ENCODE assay signal across 18 cellular contexts in the genomic region with DNA sequence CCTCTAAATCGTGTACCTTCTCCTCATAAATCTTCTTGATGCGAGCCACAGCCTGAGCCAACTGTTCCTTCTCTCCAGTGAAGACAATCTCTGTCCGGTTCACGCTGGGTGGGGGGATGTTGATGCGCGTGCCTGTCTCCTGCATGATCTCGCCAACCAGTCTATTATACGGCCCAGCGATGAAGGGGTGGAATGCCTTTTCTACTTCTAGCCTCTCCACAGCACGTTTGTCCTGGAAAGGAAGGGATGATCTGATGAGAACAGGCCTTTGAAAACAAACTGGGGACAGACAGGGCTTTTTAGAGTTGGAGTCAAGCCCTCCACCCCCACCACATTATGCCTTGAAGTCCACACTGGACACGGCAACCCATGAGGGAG. TPM values are rescaled to one million over a fixed set of nuclear protein-coding genes. Genes with fewer than 3 reads are reported as not detected.
DNase-seq lines count a peak whose midpoint lies in the region; ATAC-seq, FAIRE-seq and TF ChIP-seq lines count a peak whose summit lies in the region.
"Had no signal": no experiment of that assay in that cellular context is flagged by ENCODE, and none has a peak within 500 bp of the region (broad histone marks: within the 10 kb centered on the region; RNA-seq: fewer than 3 reads in every experiment).

No MANE protein-coding gene starts in this region.

- POLR2A ChIA-PET in H1 (lab: Charles Lee; ENCODE audit: partially characterized antibody), result no interaction called here
- POLR2A ChIA-PET in CD4-positive, alpha-beta T cell (lab: Charles Lee), result no interaction called here

- H2BK15ac ChIP-seq in H1 (ENCODE audit: low read length), result no peak overlapping the region

- H3K56ac ChIP-seq in H1 (replicated peaks; ENCODE audit: insufficient read length, low read depth, low read length), result no peak overlapping the region

- H2BK12ac ChIP-seq in H1 (ENCODE audit: low read depth, low read length), result no peak overlapping the region

- CTCF ChIA-PET in activated CD8-positive, alpha-beta memory T cell treated with anti-CD3 and anti-CD28 coated beads, Interleukin-2, amount 10 ng/mL, durations not matched to agents 7 days and 5 days (lab: Charles Lee), result no interaction called here
- CTCF ChIA-PET in H1 (lab: Charles Lee; ENCODE audit: partially characterized antibody), result interaction anchor here (1.2 kb wide), 1 partner anchor 9 kb away, joined by 4 read pairs; no protein-coding TSS in a partner anchor
- CTCF ChIA-PET in CD4-positive, alpha-beta T cell (lab: Charles Lee), result no interaction called here

- no peak overlapping the region for H3K4ac ChIP-seq in H1 (replicated peaks; ENCODE audit: insufficient read length, low read depth, low read length)

- peaks cover 45% of the 10 kb centered on the region for H3K36me3 Mint-ChIP-seq in activated CD8-positive, alpha-beta memory T cell treated with anti-CD3 and anti-CD28 coated beads, Interleukin-2, amount 10 ng/mL, durations not matched to agents 7 days and 5 days
- peaks cover 93% of the 10 kb centered on the region for H3K36me3 Mint-ChIP-seq in CD4-positive, alpha-beta T cell (ENCODE audit: low read depth)

- H3K14ac ChIP-seq in H1 (ENCODE audit: insufficient read length), result no peak overlapping the region

- H3K4me2 ChIP-seq in H1 (ENCODE audit: insufficient read depth in 1 of 2, low read depth in 2 of 2, low read length in 2 of 2) (no peak overlapping the region), osteoblast (ENCODE audit: insufficient read depth, low read length) (no peak overlapping the region)
- H3K4me2 ChIP-seq: BLaER1, KMS-11 had no signal

- H2AFZ ChIP-seq in H1 (ENCODE audit: low read length) (no peak overlapping the region), osteoblast (ENCODE audit: low read length) (no peak overlapping the region)

- H3K4me3 Mint-ChIP-seq in activated CD8-positive, alpha-beta memory T cell treated with anti-CD3 and anti-CD28 coated beads, Interleukin-2, amount 10 ng/mL, durations not matched to agents 7 days and 5 days, result no peak overlapping the region
- no peak overlapping the region for H3K4me3 Mint-ChIP-seq in CD4-positive, alpha-beta T cell
- H3K4me3 Mint-ChIP-seq: HFFc6 had no signal

- no peak overlapping the region; the same call in 1 of the 2 replicates for H3K27ac ChIP-seq in H1 (ENCODE audit: low read depth, low read length)
- H3K27ac ChIP-seq in osteoblast (ENCODE audit: low read depth, low read length), result no peak overlapping the region
- no peak overlapping the region for H3K27ac ChIP-seq in CD4-positive, alpha-beta T cell (ENCODE audit: low read depth, low read length)
- H3K27ac ChIP-seq: 22Rv1, BLaER1, KMS-11 had no signal

- H3K23ac ChIP-seq in H1 (ENCODE audit: insufficient read length), result no peak overlapping the region

- no peak overlapping the region for H2BK120ac ChIP-seq in H1 (replicated peaks; ENCODE audit: low read depth, low read length)

- no peaks in the 10 kb centered on the region for H3K27me3 Mint-ChIP-seq in activated CD8-positive, alpha-beta memory T cell treated with anti-CD3 and anti-CD28 coated beads, Interleukin-2, amount 10 ng/mL, durations not matched to agents 7 days and 5 days
- H3K27me3 Mint-ChIP-seq in CD4-positive, alpha-beta T cell, result no peaks in the 10 kb centered on the region

- H2BK20ac ChIP-seq in H1 (ENCODE audit: low read length), result no peak overlapping the region

- peaks cover 27 to 86% (median 53%) of the 10 kb centered on the region in 4 experiments for H3K36me3 ChIP-seq in H1 (ENCODE audit: control insufficient read depth in 2 of 4, insufficient read depth in 4 of 4, low read length in 3 of 4)
- H3K36me3 ChIP-seq in osteoblast (ENCODE audit: insufficient read depth, low read length), result peaks cover 98% of the 10 kb centered on the region

- H3K27me3 ChIP-seq in H1 (replicated peaks in 1 of 4; ENCODE audit: control insufficient read depth in 3 of 4, extremely low read depth in 1 of 4, insufficient read depth in 3 of 4, low read length in 3 of 4) (no peaks in the 10 kb centered on the region), osteoblast (ENCODE audit: insufficient read depth, low read length) (no peaks in the 10 kb centered on the region)
- H3K27me3 ChIP-seq in CD4-positive, alpha-beta T cell (ENCODE audit: control insufficient read depth, insufficient read depth, low read length), result no peaks in the 10 kb centered on the region
- H3K27me3 ChIP-seq: BLaER1 had no signal

- H3K4me1 Mint-ChIP-seq in activated CD8-positive, alpha-beta memory T cell treated with anti-CD3 and anti-CD28 coated beads, Interleukin-2, amount 10 ng/mL, durations not matched to agents 7 days and 5 days, result peaks cover 7% of the 10 kb centered on the region
- H3K4me1 Mint-ChIP-seq in CD4-positive, alpha-beta T cell (ENCODE audit: low read depth), result peaks cover 5% of the 10 kb centered on the region

- no peak overlapping the region for H4K5ac ChIP-seq in H1 (ENCODE audit: insufficient read length, low read depth, low read length)

- no peak overlapping the region for H4K91ac ChIP-seq in H1 (replicated peaks; ENCODE audit: insufficient read length, low read length)

- no peak for TF ChIP-seq EP300 in H1 (IDR thresholded peaks at IDR 0.05; ENCODE audit: borderline replicate concordance in 1 of 2, low read depth in 2 of 2, low read length in 2 of 2)

- no peaks in the 10 kb centered on the region for H3K23me2 ChIP-seq in H1 (ENCODE audit: low read depth, low read length)

- H2BK5ac ChIP-seq in H1 (ENCODE audit: low read depth, low read length), result no peak overlapping the region

- no peaks in the 10 kb centered on the region for H3K4me1 ChIP-seq in H1 (replicated peaks in 1 of 4; ENCODE audit: control insufficient read depth in 3 of 4, insufficient read depth in 4 of 4, low read length in 3 of 4)
- no peaks in the 10 kb centered on the region for H3K4me1 ChIP-seq in osteoblast (ENCODE audit: insufficient read depth, low read length)
- H3K4me1 ChIP-seq: BLaER1 had no signal

- no peak overlapping the region for H3K4me3 ChIP-seq in H1 (ENCODE audit: extremely low read depth in 1 of 4, insufficient read depth in 2 of 4, low read depth in 3 of 4, low read length in 4 of 4)
- no peak overlapping the region for H3K4me3 ChIP-seq in osteoblast (ENCODE audit: insufficient read depth, low read length)
- H3K4me3 ChIP-seq: BLaER1 had no signal

- H2AK5ac ChIP-seq in H1 (ENCODE audit: low read depth, low read length), result no peak overlapping the region

- 0 out of 2 replicates have a peak overlapping the region, but pooled peaks have one; percentile 35 for H4K8ac ChIP-seq in H1 (ENCODE audit: extremely low read depth, insufficient read depth, low read length)

- peak; percentile 6 for DNase-seq in activated CD8-positive, alpha-beta memory T cell treated with anti-CD3 and anti-CD28 coated beads, Interleukin-2, amount 50 U/mL, for 48 hours
- DNase-seq in activated CD8-positive, alpha-beta memory T cell treated with anti-CD3 and anti-CD28 coated beads, Interleukin-2, amount 10 ng/mL, durations not matched to agents 7 days and 5 days, result no peak
- no peak for DNase-seq in H1 (ENCODE audit: low read depth in 1 of 2, low spot score in 2 of 2)
- peak; percentile 13 for DNase-seq in osteoblast (ENCODE audit: insufficient read length, low spot score, missing footprints)
- DNase-seq in middle frontal gyrus (ENCODE audit: extremely low spot score, low spot score), result no peak
- DNase-seq in globus pallidus (ENCODE audit: low spot score), result no peak
- DNase-seq in CD4-positive, alpha-beta T cell, result no peak
- DNase-seq: DMS153, HFFc6, NCI-H1092, NCI-H1694, NCI-H510A treated with DMSO at 0.1 percent for 48 hours, NCI-H82 had no signal

- ATAC-seq in activated CD8-positive, alpha-beta memory T cell treated with anti-CD3 and anti-CD28 coated beads, Interleukin-2, amount 10 ng/mL, durations not matched to agents 7 days and 5 days, result no peak
- no peak for ATAC-seq in GM18519 (IDR thresholded peaks at IDR 0.05; ENCODE audit: low FRiP score, unreplicated experiment)
- no peak for ATAC-seq in CD4-positive, alpha-beta T cell (ENCODE audit: poor library complexity)
- ATAC-seq: Panc1 had no signal

- no peaks in the 10 kb centered on the region; a peak in 1 of 4 replicates for H3K79me2 ChIP-seq in H1 (ENCODE audit: control insufficient read depth in 1 of 2, insufficient read depth in 2 of 2, low read length in 2 of 2)
- H3K79me2 ChIP-seq in osteoblast (ENCODE audit: insufficient read depth, low read length), result peaks cover 88% of the 10 kb centered on the region

- H3K18ac ChIP-seq in H1 (ENCODE audit: extremely low read depth, low read length), result no peak overlapping the region

- WGBS in H1 (ENCODE audit: extremely low coverage in 1 of 2, insufficient coverage in 1 of 2, insufficient read length in 1 of 2, insufficient replicate concordance in 2 of 2, low coverage in 1 of 2, low lambda C conversion rate in 2 of 2, missing lambda C conversion rate in 1 of 2), 2 experiments, result 93% methylated on average over 11 of the region's 11 CpGs; no CpG with 5 or more reads in 1 of the 2 experiments

- H3K9ac ChIP-seq in H1 (replicated peaks in 1 of 4; ENCODE audit: extremely low read depth in 1 of 4, low read depth in 3 of 4, low read length in 3 of 4), result no peak overlapping the region
- H3K9ac ChIP-seq: BLaER1, KMS-11 had no signal

- no peak for FAIRE-seq in H1 (lab: Jason Lieb, UNC)

- TF ChIP-seq POLR2A in H1 (IDR thresholded peaks at IDR 0.05; ENCODE audit: control extremely low read depth in 1 of 2, low read depth in 2 of 2, low read length in 2 of 2), result no peak

- intact Hi-C loops in CD4-positive, alpha-beta T cell (cut with DNase I, micrococcal nuclease), result loop anchor here in 1 of 2 experiments (10.0 kb wide), 1 partner anchor 349 kb away; no protein-coding TSS in a partner anchor

- H4K20me1 ChIP-seq in H1 (replicated peaks in 1 of 2; ENCODE audit: control insufficient read depth in 1 of 2, insufficient read depth in 2 of 2, low read length in 2 of 2) (peaks cover 10 to 17% of the 10 kb centered on the region in 2 experiments), osteoblast (ENCODE audit: insufficient read depth, low read length) (peaks cover 77% of the 10 kb centered on the region)

- no peak for TF ChIP-seq CTCF in H1 (IDR thresholded peaks at IDR 0.05; ENCODE audit: control extremely low read depth in 1 of 3, insufficient read depth in 1 of 3, low read depth in 1 of 3, low read length in 3 of 3)
- no peak for TF ChIP-seq CTCF in osteoblast (IDR thresholded peaks at IDR 0.05; ENCODE audit: extremely low read depth, low read depth, low read length)
- no peak for TF ChIP-seq CTCF in CD4-positive, alpha-beta T cell (IDR thresholded peaks at IDR 0.05)

- H3K27ac Mint-ChIP-seq in activated CD8-positive, alpha-beta memory T cell treated with anti-CD3 and anti-CD28 coated beads, Interleukin-2, amount 10 ng/mL, durations not matched to agents 7 days and 5 days, result no peak overlapping the region
- no peak overlapping the region for H3K27ac Mint-ChIP-seq in CD4-positive, alpha-beta T cell
- H3K27ac Mint-ChIP-seq: HFFc6 had no signal

- H3K9me3 Mint-ChIP-seq in activated CD8-positive, alpha-beta memory T cell treated with anti-CD3 and anti-CD28 coated beads, Interleukin-2, amount 10 ng/mL, durations not matched to agents 7 days and 5 days (ENCODE audit: low read depth), result no peaks in the 10 kb centered on the region
- no peaks in the 10 kb centered on the region for H3K9me3 Mint-ChIP-seq in CD4-positive, alpha-beta T cell
- H3K9me3 Mint-ChIP-seq: HFFc6 had no signal

- H3K9me3 ChIP-seq in H1 (ENCODE audit: insufficient read depth in 2 of 2, low read depth in 1 of 2, low read length in 1 of 2) (no peaks in the 10 kb centered on the region), osteoblast (ENCODE audit: low read depth, low read length) (no peaks in the 10 kb centered on the region)
- no peaks in the 10 kb centered on the region for H3K9me3 ChIP-seq in CD4-positive, alpha-beta T cell (ENCODE audit: control insufficient read depth, low read length)
- H3K9me3 ChIP-seq: BLaER1 had no signal

- peaks cover 2% of the 10 kb centered on the region for H3K79me1 ChIP-seq in H1 (ENCODE audit: low read depth, low read length)

- TF ChIP-seq RAD21 in H1 (IDR thresholded peaks at IDR 0.05 in 1 of 2, conservative IDR thresholded peaks at IDR 0.05 in 1 of 2; ENCODE audit: low read depth in 2 of 2, low read length in 2 of 2), result no peak

RNA-seq across cellular contexts. Expression of gene HDLBP, which starts 59.3 kb away (rescaled TPM):
- total RNA-seq in activated CD8-positive, alpha-beta memory T cell treated with anti-CD3 and anti-CD28 coated beads, Interleukin-2, amount 10 ng/mL, durations not matched to agents 7 days and 5 days, result 100 to 1,000 TPM; 176 to 232 TPM
- 329 and 360 TPM in 2 replicates for total RNA-seq in H1 (2021; fragmentation: NEBNext Ultra II Directional; extraction: Animal tissue kit (Norgen Biotek cat#: 25700))
- 185 and 249 TPM in 2 replicates for polyA plus RNA-seq in H1 (2011; rRNA removed)
- 190 TPM for polyA plus RNA-seq in H1 (2011; cell fraction: cytosol; rRNA removed)
- polyA plus RNA-seq in H1 (2011; cell fraction: nucleus; rRNA removed), result 408 TPM
- polyA plus RNA-seq in H1 (2012, experiment 1 of 2), result 229 to 294 TPM (median 245 TPM) in 4 replicates
- polyA plus RNA-seq in H1 (2012, experiment 2 of 2), result 59.7 TPM
- polyA plus RNA-seq in H1 (2013, experiment 1 of 2), result 226 TPM
- 224 TPM for polyA plus RNA-seq in H1 (2013, experiment 2 of 2)
- 293 and 335 TPM in 2 replicates for polyA minus RNA-seq in H1 (2011; rRNA and poly(A)+ RNA removed)
- polyA minus RNA-seq in H1 (2011; cell fraction: cytosol; rRNA and poly(A)+ RNA removed), result 199 TPM
- polyA minus RNA-seq in H1 (2011; cell fraction: nucleus; rRNA and poly(A)+ RNA removed), result 240 TPM
- total RNA-seq in osteoblast, result 1,414 and 1,418 TPM in 2 replicates
- total RNA-seq in CD4-positive, alpha-beta T cell, result 10 to 100 TPM; 82.0 to 97.9 TPM

RNA-seq across cellular contexts. Expression of gene SEPTIN2, which starts 59.6 kb away (rescaled TPM):
- 100 to 1,000 TPM; 242 to 290 TPM for total RNA-seq in activated CD8-positive, alpha-beta memory T cell treated with anti-CD3 and anti-CD28 coated beads, Interleukin-2, amount 10 ng/mL, durations not matched to agents 7 days and 5 days
- total RNA-seq in H1 (2021; fragmentation: NEBNext Ultra II Directional; extraction: Animal tissue kit (Norgen Biotek cat#: 25700)), result 373 and 392 TPM in 2 replicates
- polyA plus RNA-seq in H1 (2011; rRNA removed), result 288 and 650 TPM in 2 replicates
- polyA plus RNA-seq in H1 (2011; cell fraction: cytosol; rRNA removed), result 371 TPM
- 129 TPM for polyA plus RNA-seq in H1 (2011; cell fraction: nucleus; rRNA removed)
- polyA plus RNA-seq in H1 (2012, experiment 1 of 2), result 266 to 324 TPM (median 286 TPM) in 4 replicates
- 36.9 TPM for polyA plus RNA-seq in H1 (2012, experiment 2 of 2)
- polyA plus RNA-seq in H1 (2013, experiment 1 of 2), result 224 TPM
- polyA plus RNA-seq in H1 (2013, experiment 2 of 2), result 227 TPM
- 293 and 438 TPM in 2 replicates for polyA minus RNA-seq in H1 (2011; rRNA and poly(A)+ RNA removed)
- polyA minus RNA-seq in H1 (2011; cell fraction: cytosol; rRNA and poly(A)+ RNA removed), result 150 TPM
- polyA minus RNA-seq in H1 (2011; cell fraction: nucleus; rRNA and poly(A)+ RNA removed), result 219 TPM
- total RNA-seq in osteoblast, result 394 and 418 TPM in 2 replicates
- 100 to 1,000 TPM; 189 to 196 TPM for total RNA-seq in CD4-positive, alpha-beta T cell

Comparison
In these comparisons a context has a peak if more than half of its experiments do, and no peak if none do; other contexts are left out.
1. DNase-seq: peak in activated CD8-positive, alpha-beta memory T cell treated with anti-CD3 and anti-CD28 coated beads, Interleukin-2, amount 50 U/mL, for 48 hours (single experiment) and osteoblast (single experiment); none in activated CD8-positive, alpha-beta memory T cell treated with anti-CD3 and anti-CD28 coated beads, Interleukin-2, amount 10 ng/mL, durations not matched to agents 7 days and 5 days (single experiment), H1 (0 of 2), middle frontal gyrus (single experiment), globus pallidus (single experiment) and CD4-positive, alpha-beta T cell (0 of 10).